In genomic region chr20:48489046-48489463, GRCh38 we compare ENCODE assay signal across 15 cellular contexts.
DNase-seq lines count a peak whose midpoint lies in the region; ATAC-seq, FAIRE-seq and TF ChIP-seq lines count a peak whose summit lies in the region.
"Had no signal": no experiment of that assay in that cellular context is flagged by ENCODE, and none has a peak within 500 bp of the region (broad histone marks: within the 10 kb centered on the region; RNA-seq: fewer than 3 reads in every experiment).

No MANE protein-coding gene starts in this region.

- no peaks in the 10 kb centered on the region for H3K9me3 Mint-ChIP-seq in chondrocyte (ENCODE audit: low read depth)
- H3K9me3 Mint-ChIP-seq: activated CD4-positive, alpha-beta memory T cell treated with anti-CD3 and anti-CD28 coated beads, Interleukin-2, amount 10 ng/mL, durations not matched to agents 7 days and 5 days; central memory CD8-positive, alpha-beta T cell had no signal

- no peak overlapping the region for H3K27ac Mint-ChIP-seq in chondrocyte (ENCODE audit: unreplicated experiment)
- H3K27ac Mint-ChIP-seq: activated CD4-positive, alpha-beta memory T cell treated with anti-CD3 and anti-CD28 coated beads, Interleukin-2, amount 10 ng/mL, durations not matched to agents 7 days and 5 days had no signal

- H3K27me3 ChIP-seq in GM06990 (replicated peaks; ENCODE audit: control insufficient read depth, insufficient read depth, low read length) = no peaks in the 10 kb centered on the region

- H3K36me3 Mint-ChIP-seq in chondrocyte (ENCODE audit: low read depth) = no peaks in the 10 kb centered on the region

- peak; percentile 65 for DNase-seq in GM06990 (ENCODE audit: extremely low read depth, insufficient read length)
- DNase-seq in chondrocyte (ENCODE audit: low spot score) = peak; percentile 75
- DNase-seq in Right ventricle myocardium inferior (ENCODE audit: missing footprints) = no peak
- DNase-seq in NCI-H2081 (lab: John Stamatoyannopoulos, UW) = no peak
- no peak for DNase-seq in GM12891 (ENCODE audit: insufficient read length, low spot score)
- DNase-seq in activated gamma-delta T cell (lab: John Stamatoyannopoulos, UW) = no peak
- DNase-seq: activated CD4-positive, alpha-beta memory T cell treated with anti-CD3 and anti-CD28 coated beads, Interleukin-2, amount 10 ng/mL, durations not matched to agents 7 days and 5 days; amniotic stem cell; right cardiac atrium had no signal

- FAIRE-seq in GM12891 (lab: Jason Lieb, UNC) = no peak
- FAIRE-seq: GM18507, H1, K562 had no signal

- no peaks in the 10 kb centered on the region for H3K4me1 Mint-ChIP-seq in chondrocyte (ENCODE audit: low read depth)
- H3K4me1 Mint-ChIP-seq: activated CD4-positive, alpha-beta memory T cell treated with anti-CD3 and anti-CD28 coated beads, Interleukin-2, amount 10 ng/mL, durations not matched to agents 7 days and 5 days; central memory CD8-positive, alpha-beta T cell had no signal

- no peak for TF ChIP-seq CTCF in GM06990 (IDR thresholded peaks at IDR 0.05; ENCODE audit: insufficient read depth, low read length, poor library complexity, severe bottlenecking)
- TF ChIP-seq CTCF in chondrocyte (IDR thresholded peaks at IDR 0.05) = no peak

- H3K36me3 ChIP-seq in GM06990 (ENCODE audit: control insufficient read depth, insufficient read depth, low read length) = no peaks in the 10 kb centered on the region

- ATAC-seq in GM19023 (IDR thresholded peaks at IDR 0.05; ENCODE audit: unreplicated experiment) (peak; percentile 38), HG02763 (IDR thresholded peaks at IDR 0.05; ENCODE audit: unreplicated experiment) (peak; percentile 20), Right ventricle myocardium inferior (no peak)
- ATAC-seq: right cardiac atrium had no signal

- H3K4me3 ChIP-seq in GM06990 (replicated peaks; ENCODE audit: low read depth, low read length) = no peak overlapping the region
- H3K4me3 ChIP-seq: K562 had no signal

- no peak overlapping the region for H3K4me3 Mint-ChIP-seq in chondrocyte (ENCODE audit: unreplicated experiment)
- H3K4me3 Mint-ChIP-seq: activated CD4-positive, alpha-beta memory T cell treated with anti-CD3 and anti-CD28 coated beads, Interleukin-2, amount 10 ng/mL, durations not matched to agents 7 days and 5 days; central memory CD8-positive, alpha-beta T cell had no signal

- H3K27me3 Mint-ChIP-seq in chondrocyte (ENCODE audit: low read depth) = peaks cover 66% of the 10 kb centered on the region

- intact Hi-C loops in Right ventricle myocardium inferior (cut with DNase I) = no loop called here

- no peak for TF ChIP-seq POLR2A in GM12891 (IDR thresholded peaks at IDR 0.05; ENCODE audit: low read depth, low read length)

TF ChIP-seq in GM12891, 5 proteins besides CTCF, POLR2A, EP300 and RAD21:
- TF ChIP-seq SPI1 (IDR thresholded peaks at IDR 0.05; ENCODE audit: low read depth, low read length) (no peak), POU2F2 (IDR thresholded peaks at IDR 0.05; ENCODE audit: low read depth, low read length) (no peak), TAF1 (IDR thresholded peaks at IDR 0.05; ENCODE audit: low read depth, low read length) (no peak), POLR2AphosphoS5 (IDR thresholded peaks at IDR 0.05; ENCODE audit: low read depth, low read length) (no peak)

Comparison
In these comparisons a context has a peak if more than half of its experiments do, and no peak if none do; other contexts are left out.
1. DNase-seq: peak in GM06990 (single experiment) and chondrocyte (single experiment); none in Right ventricle myocardium inferior (single experiment), NCI-H2081 (0 of 2), GM12891 (single experiment) and activated gamma-delta T cell (single experiment).